Comparison of ENCODE assay signal across 8 cellular contexts in the genomic region with DNA sequence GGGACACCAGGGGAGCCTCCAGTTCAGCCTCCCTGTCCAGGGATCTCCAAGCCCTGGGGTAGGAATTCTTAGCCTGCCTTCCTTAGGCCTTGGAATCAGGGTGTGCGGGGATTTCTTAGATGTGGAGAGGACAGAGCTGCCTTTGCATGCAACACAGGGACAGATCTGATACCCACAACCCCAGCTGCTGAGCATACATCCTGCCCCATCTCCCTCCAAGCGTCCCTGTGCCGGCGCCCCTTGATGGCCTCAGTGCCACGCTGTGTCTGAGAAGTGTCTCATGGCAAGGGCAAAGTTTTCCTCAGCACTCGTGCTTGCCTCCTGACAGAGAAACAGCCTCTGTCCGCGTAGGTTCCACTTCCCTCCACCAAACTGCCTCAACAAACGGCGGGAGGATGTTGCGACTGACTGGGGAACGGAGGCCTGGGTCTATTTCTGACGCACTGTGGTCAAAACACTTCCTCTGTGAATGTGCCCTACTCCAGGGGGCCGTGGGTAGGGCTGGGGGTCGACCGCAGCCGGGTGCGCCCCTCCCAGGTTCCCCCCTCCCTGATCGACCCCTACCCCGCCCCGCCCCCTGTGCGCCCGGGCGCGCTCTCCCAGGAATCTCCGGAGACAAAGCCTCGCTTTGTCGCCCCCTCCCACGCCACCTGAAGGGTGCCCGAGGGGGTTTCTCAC. TPM values are rescaled to one million over a fixed set of nuclear protein-coding genes. Genes with fewer than 3 reads are reported as not detected.
A peak's percentile ranks its signal among the peaks of the same experiment; 100 is the strongest.
DNase-seq lines count a peak whose midpoint lies in the region; ATAC-seq and TF ChIP-seq lines count a peak whose summit lies in the region.

No MANE protein-coding gene starts in this region.

- H3K4me3 ChIP-seq in coronary artery, result peak overlapping the region; percentile 92

- H3K27ac ChIP-seq in coronary artery, result peak overlapping the region; percentile 86 to 94

- POLR2A ChIA-PET in activated CD4-positive, alpha-beta T cell treated with anti-CD3 and anti-CD28 coated beads for 36 hours (lab: Charles Lee), result interaction anchor here (1.2 to 1.3 kb wide), 2 partner anchors 13 to 72 kb away, joined by 3 to 4 read pairs; a partner anchor contains a TSS

- DNase-seq in CMK (ENCODE audit: low read depth) (peak; percentile 21), Kasumi-1 (lab: John Stamatoyannopoulos, UW) (peak; percentile 71 to 79), coronary artery (ENCODE audit: low spot score) (no peak), mesothelial cell of epicardium (ENCODE audit: low spot score in 2 of 2, unreplicated experiment in 2 of 2) (no peak), DMS153 (lab: John Stamatoyannopoulos, UW) (no peak)
- peak; percentile 75 for DNase-seq in activated CD4-positive, alpha-beta T cell treated with anti-CD3 and anti-CD28 coated beads for 36 hours
- DNase-seq in stimulated activated CD8-positive, alpha-beta memory T cell treated with anti-CD3 and anti-CD28 coated beads, Interleukin-7, amount 100 ng/mL, for 4 hours (ENCODE audit: low read depth in 2 of 2), result peak; percentile 50 to 58

- TF ChIP-seq CTCF in coronary artery (IDR thresholded peaks at IDR 0.05) (no peak), mesothelial cell of epicardium (IDR thresholded peaks at IDR 0.05; ENCODE audit: unreplicated experiment) (no peak)

- peaks cover 16% of the 10 kb centered on the region for H3K36me3 Mint-ChIP-seq in activated CD4-positive, alpha-beta T cell treated with anti-CD3 and anti-CD28 coated beads for 36 hours (ENCODE audit: low read depth)
- no peaks in the 10 kb centered on the region for H3K36me3 Mint-ChIP-seq in mesothelial cell of epicardium

- H3K9me3 Mint-ChIP-seq in activated CD4-positive, alpha-beta T cell treated with anti-CD3 and anti-CD28 coated beads for 36 hours (ENCODE audit: low read depth), result no peaks in the 10 kb centered on the region
- H3K9me3 Mint-ChIP-seq in mesothelial cell of epicardium, result no peaks in the 10 kb centered on the region

- H3K27ac Mint-ChIP-seq in activated CD4-positive, alpha-beta T cell treated with anti-CD3 and anti-CD28 coated beads for 36 hours, result peak overlapping the region; percentile 92
- peak overlapping the region; percentile 43 for H3K27ac Mint-ChIP-seq in mesothelial cell of epicardium

- H3K4me1 Mint-ChIP-seq in activated CD4-positive, alpha-beta T cell treated with anti-CD3 and anti-CD28 coated beads for 36 hours, result peaks cover 63% of the 10 kb centered on the region
- peaks cover 8% of the 10 kb centered on the region for H3K4me1 Mint-ChIP-seq in mesothelial cell of epicardium

- intact Hi-C loops in activated CD4-positive, alpha-beta T cell treated with anti-CD3 and anti-CD28 coated beads for 36 hours (cut with DNase I, micrococcal nuclease), result loop anchor here (1.0 to 2.0 kb wide), 5 partner anchors 13 to 360 kb away; a partner anchor contains a TSS

- CTCF ChIA-PET in activated CD4-positive, alpha-beta T cell treated with anti-CD3 and anti-CD28 coated beads for 36 hours (lab: Charles Lee), result interaction anchor here (0.6 to 3.9 kb wide), 5 partner anchors 13 to 82 kb away, joined by 3 to 25 read pairs (median 3); a partner anchor contains a TSS

- H3K27me3 Mint-ChIP-seq in activated CD4-positive, alpha-beta T cell treated with anti-CD3 and anti-CD28 coated beads for 36 hours, result no peaks in the 10 kb centered on the region
- peaks cover 23% of the 10 kb centered on the region for H3K27me3 Mint-ChIP-seq in mesothelial cell of epicardium (ENCODE audit: low read depth)

- ATAC-seq in GM21526 (IDR thresholded peaks at IDR 0.05; ENCODE audit: low FRiP score, unreplicated experiment), result peak; percentile 34
- ATAC-seq in activated CD4-positive, alpha-beta T cell treated with anti-CD3 and anti-CD28 coated beads for 36 hours, result peak; percentile 36

- peak overlapping the region; percentile 87 for H3K4me3 Mint-ChIP-seq in activated CD4-positive, alpha-beta T cell treated with anti-CD3 and anti-CD28 coated beads for 36 hours
- peak overlapping the region; percentile 91 for H3K4me3 Mint-ChIP-seq in mesothelial cell of epicardium

RNA-seq across cellular contexts. Expression of a gene that starts 0.9 kb away (rescaled TPM):
- 10 to 100 TPM; 25.1 to 26.3 TPM for total RNA-seq in activated CD4-positive, alpha-beta T cell treated with anti-CD3 and anti-CD28 coated beads for 36 hours
- total RNA-seq in mesothelial cell of epicardium, result 26.3 to 30.3 TPM (median 29.6 TPM) in 3 replicates

RNA-seq across cellular contexts. Expression of a gene that starts 14.1 kb away (rescaled TPM):
- total RNA-seq in activated CD4-positive, alpha-beta T cell treated with anti-CD3 and anti-CD28 coated beads for 36 hours, result 1 to 10 TPM; 7.5 to 9.5 TPM
- 9.8 to 11.9 TPM (median 10.4 TPM) in 3 replicates for total RNA-seq in mesothelial cell of epicardium

RNA-seq across cellular contexts. Expression of a gene that starts 14.2 kb away (rescaled TPM):
- total RNA-seq in activated CD4-positive, alpha-beta T cell treated with anti-CD3 and anti-CD28 coated beads for 36 hours, result under 1 TPM in 1 of 2 experiments, not detected in 1; 0.09 TPM
- total RNA-seq in mesothelial cell of epicardium, result 2.9 to 4.8 TPM (median 4.8 TPM) in 3 replicates

RNA-seq across cellular contexts. Expression of a gene that starts 28.4 kb away (rescaled TPM):
- 10 to 100 TPM; 12.0 to 14.7 TPM for total RNA-seq in activated CD4-positive, alpha-beta T cell treated with anti-CD3 and anti-CD28 coated beads for 36 hours
- 8.0 to 9.4 TPM (median 9.1 TPM) in 3 replicates for total RNA-seq in mesothelial cell of epicardium

Comparison
In these comparisons a context has a peak if more than half of its experiments do, and no peak if none do; other contexts are left out.
1. DNase-seq: peak in CMK (single experiment), Kasumi-1 (2 of 2), activated CD4-positive, alpha-beta T cell treated with anti-CD3 and anti-CD28 coated beads for 36 hours (single experiment) and stimulated activated CD8-positive, alpha-beta memory T cell treated with anti-CD3 and anti-CD28 coated beads, Interleukin-7, amount 100 ng/mL, for 4 hours (2 of 2); none in coronary artery (single experiment), mesothelial cell of epicardium (0 of 2) and DMS153 (single experiment).